In genomic region chr14:64465856-64466554, GRCh38 we compare ENCODE assay signal across 8 cellular contexts. TPM values are rescaled to one million over a fixed set of nuclear protein-coding genes. Genes with fewer than 3 reads are reported as not detected.
DNase-seq lines count a peak whose midpoint lies in the region; ATAC-seq and TF ChIP-seq lines count a peak whose summit lies in the region.

No MANE protein-coding gene starts in this region.

- no peaks in the 10 kb centered on the region for H3K27me3 ChIP-seq in CD8-positive, alpha-beta T cell (ENCODE audit: insufficient read depth, low read length)
- H3K27me3 ChIP-seq in endodermal cell (ENCODE audit: control insufficient read depth, insufficient read depth, low read length, poor library complexity, severe bottlenecking) (peaks cover 19% of the 10 kb centered on the region), mononuclear cell (ENCODE audit: insufficient read depth, low read length) (peaks cover 16% of the 10 kb centered on the region), aorta (ENCODE audit: control insufficient read depth in 1 of 2, insufficient read depth in 2 of 2, low read length in 1 of 2) (no peaks in the 10 kb centered on the region)

- H3K4me3 Mint-ChIP-seq in CD8-positive, alpha-beta T cell = peak overlapping the region; percentile 86
- peak overlapping the region; percentile 76 for H3K4me3 Mint-ChIP-seq in endodermal cell

- no peak for DNase-seq in CD8-positive, alpha-beta T cell
- peak; percentile 43 for DNase-seq in HCEC 1CT
- DNase-seq in RPMI7951 (ENCODE audit: low read depth) = peak; percentile 44
- peak; percentile 84 for DNase-seq in endodermal cell
- no peak for DNase-seq in aorta
- DNase-seq in GM13977 (ENCODE audit: low spot score) = no peak
- DNase-seq in SIG-M5 treated with dmso at 0.1 percent for 504 hours (lab: John Stamatoyannopoulos, UW; ENCODE audit: unreplicated experiment) = no peak

- no peaks in the 10 kb centered on the region for H3K9me3 ChIP-seq in CD8-positive, alpha-beta T cell (ENCODE audit: low read length)
- no peaks in the 10 kb centered on the region for H3K9me3 ChIP-seq in endodermal cell (ENCODE audit: control insufficient read depth, low read length)
- no peaks in the 10 kb centered on the region for H3K9me3 ChIP-seq in mononuclear cell (ENCODE audit: low read depth, low read length)
- H3K9me3 ChIP-seq in aorta (ENCODE audit: control insufficient read depth, low read length) = no peaks in the 10 kb centered on the region

- CTCF ChIA-PET in CD8-positive, alpha-beta T cell (lab: Charles Lee) = interaction anchor here (1.2 to 2.2 kb wide), 4 partner anchors 12 to 45 kb away, joined by 5 to 12 read pairs (median 6); no protein-coding TSS in a partner anchor

- WGBS in endodermal cell (ENCODE audit: insufficient coverage in 1 of 2, insufficient read length in 1 of 2), 2 experiments = 22 to 31% methylated on average over 7 to 14 of the region's 14 CpGs
- 5 to 6% methylated on average over 14 of the region's 14 CpGs for WGBS in aorta, 2 donors

- intact Hi-C loops in CD8-positive, alpha-beta T cell (cut with DNase I, micrococcal nuclease) = loop anchor here (5.0 kb wide), 2 partner anchors 41 to 79 kb away; partner anchors contain the start of gene MTHFD1 (in 2 of the 2)
- intact Hi-C loops in aorta (cut with DNase I) = loop anchor here in 1 of 2 donors (2.0 kb wide), 1 partner anchor 127 kb away; no protein-coding TSS in a partner anchor

- in situ Hi-C loops in GM13977 (cut with MboI; ENCODE audit: low pct_unique_long_range_greater_than_20kb, low sequenced_read_pairs, unreplicated experiment) = no loop called here

- H3K4me1 Mint-ChIP-seq in CD8-positive, alpha-beta T cell (ENCODE audit: low read depth) = peaks cover 47% of the 10 kb centered on the region
- H3K4me1 Mint-ChIP-seq in endodermal cell = peaks cover 7% of the 10 kb centered on the region

- H3K27me3 Mint-ChIP-seq in CD8-positive, alpha-beta T cell (ENCODE audit: low read depth) = no peaks in the 10 kb centered on the region
- peaks cover 10% of the 10 kb centered on the region for H3K27me3 Mint-ChIP-seq in endodermal cell (ENCODE audit: insufficient read depth)

- POLR2A ChIA-PET in CD8-positive, alpha-beta T cell (lab: Charles Lee) = interaction anchor here (0.7 to 2.5 kb wide), 6 partner anchors 9 to 79 kb away, joined by 3 to 14 read pairs (median 6); partner anchors contain the start of gene ZBTB1

- peak overlapping the region; percentile 45 for H3K4me3 ChIP-seq in CD8-positive, alpha-beta T cell (ENCODE audit: low read depth, low read length)
- peak overlapping the region; percentile 81 for H3K4me3 ChIP-seq in endodermal cell (ENCODE audit: low read length)
- peak overlapping the region; percentile 37 for H3K4me3 ChIP-seq in mononuclear cell (ENCODE audit: low read length)
- peak overlapping the region; percentile 93 to 96 for H3K4me3 ChIP-seq in aorta (ENCODE audit: low read length in 2 of 2)

- H3K36me3 ChIP-seq in CD8-positive, alpha-beta T cell (ENCODE audit: insufficient read depth, low read length) = no peaks in the 10 kb centered on the region
- H3K36me3 ChIP-seq in endodermal cell (ENCODE audit: control insufficient read depth, insufficient read depth, low read length) = no peaks in the 10 kb centered on the region
- H3K36me3 ChIP-seq in aorta (ENCODE audit: control insufficient read depth in 1 of 2, insufficient read depth in 2 of 2, low read length in 1 of 2) = no peaks in the 10 kb centered on the region

- H3K27ac Mint-ChIP-seq in CD8-positive, alpha-beta T cell = peak overlapping the region; percentile 68
- H3K27ac Mint-ChIP-seq in endodermal cell = peak overlapping the region; percentile 44

- peak overlapping the region; percentile 29 for H3K9ac ChIP-seq in endodermal cell (ENCODE audit: extremely low read depth, low read length, poor library complexity, severe bottlenecking)

- no peak overlapping the region for H3K27ac ChIP-seq in CD8-positive, alpha-beta T cell (ENCODE audit: low read depth, low read length)
- H3K27ac ChIP-seq in endodermal cell (ENCODE audit: low read depth, low read length) = no peak overlapping the region
- peak overlapping the region; percentile 67 to 78 for H3K27ac ChIP-seq in aorta (ENCODE audit: low read depth in 1 of 2, low read length in 2 of 2)

- peak; percentile 13 for ATAC-seq in CD8-positive, alpha-beta T cell
- peak; percentile 33 for ATAC-seq in aorta (ENCODE audit: low FRiP score)

- peaks cover 24% of the 10 kb centered on the region for H3K4me1 ChIP-seq in CD8-positive, alpha-beta T cell (ENCODE audit: insufficient read depth, low read length)
- H3K4me1 ChIP-seq in endodermal cell (ENCODE audit: control insufficient read depth, insufficient read depth, low read length) (no peaks in the 10 kb centered on the region), mononuclear cell (ENCODE audit: insufficient read depth, low read length) (peaks cover 19% of the 10 kb centered on the region), aorta (ENCODE audit: control insufficient read depth in 1 of 2, insufficient read depth in 2 of 2, low read length in 2 of 2) (peaks cover 0 to 1% of the 10 kb centered on the region in 2 donors)

- H3K36me3 Mint-ChIP-seq in CD8-positive, alpha-beta T cell = peaks cover 5% of the 10 kb centered on the region
- H3K36me3 Mint-ChIP-seq in endodermal cell (ENCODE audit: low read depth) = peaks cover 5% of the 10 kb centered on the region

- no peak for TF ChIP-seq CTCF in CD8-positive, alpha-beta T cell (IDR thresholded peaks at IDR 0.05)
- peak; percentile 66 for TF ChIP-seq CTCF in endodermal cell (conservative IDR thresholded peaks at IDR 0.05)
- TF ChIP-seq CTCF in GM13977 (IDR thresholded peaks at IDR 0.05; ENCODE audit: extremely low read depth, insufficient read depth, missing control alignments) = no peak

- H3K9me3 Mint-ChIP-seq in CD8-positive, alpha-beta T cell = no peaks in the 10 kb centered on the region
- no peaks in the 10 kb centered on the region for H3K9me3 Mint-ChIP-seq in endodermal cell

RNA-seq across cellular contexts. Expression of gene AKAP5, which starts 0.7 kb away (rescaled TPM):
- 1 to 10 TPM; 3.7 TPM for total RNA-seq in CD8-positive, alpha-beta T cell
- total RNA-seq in RPMI7951 (2014; rRNA removed; shearing (Covaris generic)) = 0.36 and 0.59 TPM in 2 replicates
- total RNA-seq in endodermal cell = 1 to 10 TPM; 1.3 to 2.0 TPM
- polyA plus RNA-seq in endodermal cell (2013, experiment 1 of 2) = 0.78 TPM
- 0.95 TPM for polyA plus RNA-seq in endodermal cell (2013, experiment 2 of 2)
- total RNA-seq in mononuclear cell = 2.3 TPM
- 1 to 10 TPM; 2.8 to 2.9 TPM for total RNA-seq in aorta
- 1 to 10 TPM; 1.1 to 1.4 TPM for polyA plus RNA-seq in aorta

RNA-seq across cellular contexts. Expression of gene ZBTB25, which starts 37.6 kb away (rescaled TPM):
- total RNA-seq in CD8-positive, alpha-beta T cell = 10 to 100 TPM; 42.3 to 43.8 TPM
- total RNA-seq in RPMI7951 (2014; rRNA removed; shearing (Covaris generic)) = 3.8 and 8.3 TPM in 2 replicates
- total RNA-seq in endodermal cell (10 to 100 TPM; 14.0 to 17.0 TPM), mononuclear cell (30.3 TPM), aorta (10 to 100 TPM; 17.2 to 25.4 TPM)
- 9.0 TPM for polyA plus RNA-seq in endodermal cell (2013, experiment 1 of 2)
- polyA plus RNA-seq in endodermal cell (2013, experiment 2 of 2) = 8.7 TPM
- 1 to 10 TPM in 1 of 2 donors, under 1 TPM in 1; 0.38 to 7.2 TPM for polyA plus RNA-seq in aorta

RNA-seq across cellular contexts. Expression of gene ZBTB1, which starts 38.6 kb away (rescaled TPM):
- 100 to 1,000 TPM; 200 to 205 TPM for total RNA-seq in CD8-positive, alpha-beta T cell
- 28.0 and 33.0 TPM in 2 replicates for total RNA-seq in RPMI7951 (2014; rRNA removed; shearing (Covaris generic))
- total RNA-seq in endodermal cell = 10 to 100 TPM; 31.0 to 32.4 TPM
- polyA plus RNA-seq in endodermal cell (2013, experiment 1 of 2) = 24.3 TPM
- polyA plus RNA-seq in endodermal cell (2013, experiment 2 of 2) = 23.0 TPM
- total RNA-seq in mononuclear cell = 198 TPM
- total RNA-seq in aorta = 10 to 100 TPM; 33.8 to 63.8 TPM
- 10 to 100 TPM; 14.0 to 20.9 TPM for polyA plus RNA-seq in aorta

Comparison
In these comparisons a context has a peak if more than half of its experiments do, and no peak if none do; other contexts are left out.
1. DNase-seq: peak in HCEC 1CT (single experiment), RPMI7951 (single experiment) and endodermal cell (single experiment); none in CD8-positive, alpha-beta T cell (0 of 7), aorta (0 of 2), GM13977 (single experiment) and SIG-M5 treated with dmso at 0.1 percent for 504 hours (single experiment).
2. H3K27ac ChIP-seq: peak in aorta (2 of 2); none in CD8-positive, alpha-beta T cell (single experiment) and endodermal cell (single experiment).
3. H3K4me3 ChIP-seq: peak in every context shown above with its lines; median percentile 94 in aorta; 81 in endodermal cell; 45 in CD8-positive, alpha-beta T cell; 37 in mononuclear cell.